ENCODE assay signal across 9 cellular contexts in genomic region chr4:172892300-172892699, GRCh38.
DNase-seq lines count a peak whose midpoint lies in the region; ATAC-seq and TF ChIP-seq lines count a peak whose summit lies in the region.
"Had no signal": no experiment of that assay in that cellular context is flagged by ENCODE, and none has a peak within 500 bp of the region (broad histone marks: within the 10 kb centered on the region; RNA-seq: fewer than 3 reads in every experiment).

No MANE protein-coding gene starts in this region.

- DNase-seq in BE2C (peak; percentile 20), NCI-H69 (lab: John Stamatoyannopoulos, UW) (peak; percentile 4), fibroblast of the conjunctiva (ENCODE audit: low read depth) (peak; percentile 3), immature natural killer cell (no peak), NCI-H524 (lab: John Stamatoyannopoulos, UW) (no peak), putamen (ENCODE audit: low spot score) (no peak)
- no peak for DNase-seq in stimulated activated naive CD8-positive, alpha-beta T cell treated with anti-CD3 and anti-CD28 coated beads, Interleukin-15, Interleukin-2, amounts not matched to agents 100 U/mL and 50 U/mL, for 24 hours

- H3K27ac Mint-ChIP-seq in immature natural killer cell = no peak overlapping the region
- H3K27ac Mint-ChIP-seq: stimulated activated naive CD8-positive, alpha-beta T cell treated with anti-CD3 and anti-CD28 coated beads, Interleukin-15, Interleukin-2, amounts not matched to agents 100 ng/mL and 50 ng/mL, for 24 hours had no signal

- H3K36me3 Mint-ChIP-seq in immature natural killer cell = no peaks in the 10 kb centered on the region

- peak; percentile 72 for ATAC-seq in GM21390 (IDR thresholded peaks at IDR 0.05; ENCODE audit: unreplicated experiment)
- no peak for ATAC-seq in stimulated activated naive CD8-positive, alpha-beta T cell treated with anti-CD3 and anti-CD28 coated beads, Interleukin-15, Interleukin-2, amounts not matched to agents 100 U/mL and 50 U/mL, for 24 hours

- no peak overlapping the region for H3K4me3 Mint-ChIP-seq in immature natural killer cell
- H3K4me3 Mint-ChIP-seq: stimulated activated naive CD8-positive, alpha-beta T cell treated with anti-CD3 and anti-CD28 coated beads, Interleukin-15, Interleukin-2, amounts not matched to agents 100 ng/mL and 50 ng/mL, for 24 hours had no signal

- H3K4me1 ChIP-seq in BE2C = no peaks in the 10 kb centered on the region

- TF ChIP-seq CTCF in BE2C (IDR thresholded peaks at IDR 0.05; ENCODE audit: low read depth, low read length) = peak; percentile 81

- no peaks in the 10 kb centered on the region for H3K4me1 Mint-ChIP-seq in immature natural killer cell

- H3K27me3 Mint-ChIP-seq in immature natural killer cell (ENCODE audit: low read depth in 3 of 3) = peaks cover 0 to 5% (median 0%) of the 10 kb centered on the region in 3 donors
- H3K27me3 Mint-ChIP-seq: stimulated activated naive CD8-positive, alpha-beta T cell treated with anti-CD3 and anti-CD28 coated beads, Interleukin-15, Interleukin-2, amounts not matched to agents 100 ng/mL and 50 ng/mL, for 24 hours had no signal

- peaks cover 4% of the 10 kb centered on the region for H3K9me3 ChIP-seq in BE2C

- H3K4me3 ChIP-seq in BE2C (ENCODE audit: low read depth, low read length) = no peak overlapping the region

- H3K9me3 Mint-ChIP-seq in immature natural killer cell = peaks cover 10 to 32% (median 13%) of the 10 kb centered on the region in 6 donors

- no peaks in the 10 kb centered on the region for H3K27me3 ChIP-seq in BE2C

- no peaks in the 10 kb centered on the region for H3K36me3 ChIP-seq in BE2C

Comparison
In these comparisons a context has a peak if more than half of its experiments do, and no peak if none do; other contexts are left out.
1. DNase-seq: peak in BE2C (single experiment), NCI-H69 (single experiment) and fibroblast of the conjunctiva (single experiment); none in stimulated activated naive CD8-positive, alpha-beta T cell treated with anti-CD3 and anti-CD28 coated beads, Interleukin-15, Interleukin-2, amounts not matched to agents 100 U/mL and 50 U/mL, for 24 hours (single experiment), immature natural killer cell (0 of 3), NCI-H524 (0 of 2) and putamen (single experiment).